8 cellular contexts compared by ENCODE assay signal in genomic region chr1:40078512-40079333, GRCh38. TPM values are rescaled to one million over a fixed set of nuclear protein-coding genes. Genes with fewer than 3 reads are reported as not detected.
DNase-seq lines count a peak whose midpoint lies in the region; ATAC-seq and TF ChIP-seq lines count a peak whose summit lies in the region.

No MANE protein-coding gene starts in this region.

- H3K9me3 Mint-ChIP-seq in activated T-cell treated with anti-CD3 and anti-CD28 coated beads, Interleukin-2, amount 50 U/mL, for 24 hours: no peaks in the 10 kb centered on the region
- H3K9me3 Mint-ChIP-seq in progenitor cell of endocrine pancreas (ENCODE audit: low read depth): no peaks in the 10 kb centered on the region

- ATAC-seq in GM21390 (IDR thresholded peaks at IDR 0.05; ENCODE audit: unreplicated experiment): no peak
- no peak for ATAC-seq in GM19023 (IDR thresholded peaks at IDR 0.05; ENCODE audit: unreplicated experiment)

- H3K27ac Mint-ChIP-seq in activated T-cell treated with anti-CD3 and anti-CD28 coated beads, Interleukin-2, amount 50 U/mL, for 24 hours: peak overlapping the region; percentile 48
- no peak overlapping the region for H3K27ac Mint-ChIP-seq in progenitor cell of endocrine pancreas

- DNase-seq in D341Med (ENCODE audit: low spot score): peak; percentile 70
- DNase-seq in HK-2 (ENCODE audit: unreplicated experiment): peak; percentile 46
- DNase-seq in NOMO-1 treated with DMSO at 0.1 percent for 48 hours (lab: John Stamatoyannopoulos, UW; ENCODE audit: unreplicated experiment): peak; percentile 41
- DNase-seq in activated T-cell treated with anti-CD3 and anti-CD28 coated beads, Interleukin-2, amount 50 U/mL, for 24 hours: no peak
- peak; percentile 60 for DNase-seq in fibroblast of villous mesenchyme (ENCODE audit: low read depth)
- DNase-seq in progenitor cell of endocrine pancreas (ENCODE audit: low spot score, unreplicated experiment): peak; percentile 48

- no peak overlapping the region for H3K4me3 ChIP-seq in fibroblast of villous mesenchyme (ENCODE audit: low read depth, low read length)

- peaks cover 16% of the 10 kb centered on the region for H3K4me1 Mint-ChIP-seq in activated T-cell treated with anti-CD3 and anti-CD28 coated beads, Interleukin-2, amount 50 U/mL, for 24 hours (ENCODE audit: low read depth)
- no peaks in the 10 kb centered on the region for H3K4me1 Mint-ChIP-seq in progenitor cell of endocrine pancreas (ENCODE audit: low read depth)

- H3K36me3 Mint-ChIP-seq in activated T-cell treated with anti-CD3 and anti-CD28 coated beads, Interleukin-2, amount 50 U/mL, for 24 hours (ENCODE audit: low read depth): peaks cover 92% of the 10 kb centered on the region
- peaks cover 14% of the 10 kb centered on the region for H3K36me3 Mint-ChIP-seq in progenitor cell of endocrine pancreas (ENCODE audit: insufficient read depth)

- no peaks in the 10 kb centered on the region for H3K27me3 Mint-ChIP-seq in activated T-cell treated with anti-CD3 and anti-CD28 coated beads, Interleukin-2, amount 50 U/mL, for 24 hours
- no peaks in the 10 kb centered on the region for H3K27me3 Mint-ChIP-seq in progenitor cell of endocrine pancreas

- TF ChIP-seq CTCF in fibroblast of villous mesenchyme (IDR thresholded peaks at IDR 0.05; ENCODE audit: insufficient read depth, low read depth, low read length): peak; percentile 89
- TF ChIP-seq CTCF in progenitor cell of endocrine pancreas (IDR thresholded peaks at IDR 0.05; ENCODE audit: unreplicated experiment): peak; percentile 73

- H3K4me3 Mint-ChIP-seq in activated T-cell treated with anti-CD3 and anti-CD28 coated beads, Interleukin-2, amount 50 U/mL, for 24 hours: no peak overlapping the region
- no peak overlapping the region for H3K4me3 Mint-ChIP-seq in progenitor cell of endocrine pancreas (ENCODE audit: low read depth)

RNA-seq across cellular contexts. Expression of gene PPT1, which starts 18.3 kb away (rescaled TPM):
- total RNA-seq in fibroblast of villous mesenchyme (38.3 and 70.8 TPM in 2 replicates), progenitor cell of endocrine pancreas (64.6 and 67.3 TPM in 2 replicates)

RNA-seq across cellular contexts. Expression of gene CAP1, which starts 38.2 kb away (rescaled TPM):
- total RNA-seq in fibroblast of villous mesenchyme (541 and 671 TPM in 2 replicates), progenitor cell of endocrine pancreas (154 and 179 TPM in 2 replicates)
